In the genomic region with DNA sequence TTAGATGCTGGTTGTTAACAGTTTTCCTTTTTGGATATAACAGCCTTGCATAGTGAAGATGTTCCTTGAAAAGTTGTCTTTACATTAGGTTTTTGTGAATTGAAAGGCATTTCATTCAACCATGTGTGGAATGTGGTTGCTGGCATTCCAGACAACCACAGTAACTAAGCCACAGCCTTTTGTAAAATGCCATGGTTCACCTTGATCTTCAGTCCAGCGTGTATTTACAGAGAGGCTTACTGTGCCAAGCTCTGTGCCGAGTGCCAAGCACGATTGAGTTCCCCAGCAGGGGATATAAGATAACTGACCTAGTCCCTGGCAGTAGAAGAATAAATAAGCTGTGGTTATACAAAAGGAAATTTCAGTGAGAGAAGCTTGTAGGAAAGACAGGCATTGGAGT, we compare ENCODE assay signal across 21 cellular contexts. TPM values are rescaled to one million over a fixed set of nuclear protein-coding genes. Genes with fewer than 3 reads are reported as not detected.
DNase-seq lines count a peak whose midpoint lies in the region; ATAC-seq and TF ChIP-seq lines count a peak whose summit lies in the region.
"Had no signal": no experiment of that assay in that cellular context is flagged by ENCODE, and none has a peak within 500 bp of the region (broad histone marks: within the 10 kb centered on the region; RNA-seq: fewer than 3 reads in every experiment).

No MANE protein-coding gene starts in this region.

- H3K4me3 ChIP-seq in GM23338 = no peak overlapping the region
- no peak overlapping the region for H3K4me3 ChIP-seq in transverse colon
- H3K4me3 ChIP-seq: hepatocyte, stomach, vagina had no signal

- H3K27me3 ChIP-seq in GM23338 (ENCODE audit: insufficient read depth) (no peaks in the 10 kb centered on the region), transverse colon (no peaks in the 10 kb centered on the region)
- H3K27me3 ChIP-seq: hepatocyte, stomach, vagina had no signal

- H3K9me2 ChIP-seq in GM23338 (ENCODE audit: insufficient read depth) = no peaks in the 10 kb centered on the region

- H3F3A ChIP-seq in GM23338 (replicated peaks; ENCODE audit: low read depth) = peaks cover 53% of the 10 kb centered on the region

- H3K36me3 Mint-ChIP-seq in GM23338 (ENCODE audit: low read depth) (peaks cover 84% of the 10 kb centered on the region), WTC11 (peaks cover 78% of the 10 kb centered on the region)

- peak; percentile 38 for DNase-seq in A172 (ENCODE audit: low spot score)
- DNase-seq in GM23338 (ENCODE audit: low spot score) = no peak
- DNase-seq in WTC11 (ENCODE audit: low spot score) = no peak
- peak; percentile 62 for DNase-seq in islet precursor cell
- DNase-seq in activated CD4-positive, CD25-positive, alpha-beta regulatory T cell (lab: John Stamatoyannopoulos, UW) = no peak
- no peak for DNase-seq in activated CD4-positive, CD25-positive, alpha-beta regulatory T cell treated with anti-CD3 and anti-CD28 coated beads, Interleukin-2, amount 50 U/mL, for 72 hours
- DNase-seq in transverse colon = no peak
- DNase-seq: activated CD4-positive, alpha-beta memory T cell treated with anti-CD3 and anti-CD28 coated beads for 36 hours; activated gamma-delta T cell; COR-L47; GF-D8; NCI-H1436 treated with DMSO at 0.1 percent for 48 hours; SHP77; stomach; T1000 had no signal

- in situ Hi-C loops in transverse colon (cut with MboI; ENCODE audit: low pct_ligation_motif_present in 1 of 4, low pct_unique_long_range_greater_than_20kb in 1 of 4, low sequenced_read_pairs in 3 of 4) = loop anchor here in 1 of 4 donors (5.0 kb wide), 1 partner anchor 169 kb away; no protein-coding TSS in a partner anchor

- H3K4me1 ChIP-seq in GM23338 (ENCODE audit: insufficient read depth) (peaks cover 13% of the 10 kb centered on the region; the same call in 1 of the 2 replicates), transverse colon (peaks cover 2 to 23% (median 19%) of the 10 kb centered on the region in 4 donors)

- ATAC-seq in GM23338 (no peak), WTC11 (no peak)
- ATAC-seq in activated CD4-positive, CD25-positive, alpha-beta regulatory T cell treated with anti-CD3 and anti-CD28 coated beads, Interleukin-2, amount 50 U/mL, for 24 hours = no peak

- TF ChIP-seq CTCF in GM23338 (conservative IDR thresholded peaks at IDR 0.05; ENCODE audit: low read depth in 2 of 2) (no peak), WTC11 (IDR thresholded peaks at IDR 0.05) (no peak), transverse colon (IDR thresholded peaks at IDR 0.05) (no peak)

- peaks cover 20% of the 10 kb centered on the region for H3K4me1 Mint-ChIP-seq in GM23338
- peaks cover 28% of the 10 kb centered on the region for H3K4me1 Mint-ChIP-seq in WTC11

- POLR2A ChIA-PET in WTC11 (lab: Charles Lee) = no interaction called here

- CTCF ChIA-PET in WTC11 (lab: Charles Lee) = interaction anchor here (1.0 to 1.2 kb wide), 2 partner anchors 9 to 168 kb away, joined by 3 to 4 read pairs; no protein-coding TSS in a partner anchor

- H2AFZ ChIP-seq in GM23338 = no peak overlapping the region
- H2AFZ ChIP-seq: hepatocyte had no signal

- H3K4me2 ChIP-seq in GM23338 = no peak overlapping the region
- H3K4me2 ChIP-seq: hepatocyte had no signal

- H3K27ac ChIP-seq in GM23338 (ENCODE audit: low read depth) (peak overlapping the region; percentile 45; the same call in 1 of the 2 replicates), transverse colon (no peak overlapping the region)
- H3K27ac ChIP-seq: hepatocyte, stomach, vagina had no signal

- H3K4me3 Mint-ChIP-seq in GM23338 (no peak overlapping the region), WTC11 (no peak overlapping the region)
- H3K4me3 Mint-ChIP-seq: activated CD4-positive, alpha-beta memory T cell treated with anti-CD3 and anti-CD28 coated beads for 36 hours had no signal

- no peak for TF ChIP-seq EP300 in transverse colon (IDR thresholded peaks at IDR 0.05; ENCODE audit: low read depth)

- H3K9me3 Mint-ChIP-seq in GM23338 = no peaks in the 10 kb centered on the region
- H3K9me3 Mint-ChIP-seq in WTC11 = no peaks in the 10 kb centered on the region
- H3K9me3 Mint-ChIP-seq: activated CD4-positive, alpha-beta memory T cell treated with anti-CD3 and anti-CD28 coated beads for 36 hours had no signal

- no peak for TF ChIP-seq POLR2A in transverse colon (IDR thresholded peaks at IDR 0.05)

- H3K27me3 Mint-ChIP-seq in GM23338 (ENCODE audit: insufficient read depth, low read depth, poor library complexity) (peaks cover 12% of the 10 kb centered on the region), WTC11 (ENCODE audit: low read depth) (no peaks in the 10 kb centered on the region)
- H3K27me3 Mint-ChIP-seq: activated CD4-positive, alpha-beta memory T cell treated with anti-CD3 and anti-CD28 coated beads for 36 hours had no signal

- H3K27ac Mint-ChIP-seq in GM23338 = no peak overlapping the region
- peak overlapping the region; percentile 66; the same call in 1 of the 2 replicates for H3K27ac Mint-ChIP-seq in WTC11
- H3K27ac Mint-ChIP-seq: activated CD4-positive, alpha-beta memory T cell treated with anti-CD3 and anti-CD28 coated beads for 36 hours had no signal

- H3K36me3 ChIP-seq in GM23338 (ENCODE audit: insufficient read depth) (peaks cover 71% of the 10 kb centered on the region), transverse colon (peaks cover 0 to 28% (median 9%) of the 10 kb centered on the region in 4 donors)

- WGBS in transverse colon (ENCODE audit: low coverage in 1 of 2), 2 donors = 83 to 89% methylated on average over 3 of the region's 3 CpGs

- no peaks in the 10 kb centered on the region for H3K9me3 ChIP-seq in transverse colon
- H3K9me3 ChIP-seq: stomach, vagina had no signal

- intact Hi-C loops in transverse colon (cut with DNase I; ENCODE audit: low total_unique reads) = no loop called here

- peaks cover 77% of the 10 kb centered on the region for H3K79me2 ChIP-seq in GM23338 (replicated peaks; ENCODE audit: insufficient read depth)

- H4K20me1 ChIP-seq in GM23338 (replicated peaks; ENCODE audit: insufficient read depth) = peaks cover 61% of the 10 kb centered on the region

TF ChIP-seq in WTC11, 78 proteins besides CTCF, POLR2A, EP300 and RAD21 (continues in another document):
- TF ChIP-seq CREB1 (CRISPR knock-in tag; IDR thresholded peaks at IDR 0.05) = no peak
- TF ChIP-seq NFE2L1 (CRISPR knock-in tag; IDR thresholded peaks at IDR 0.05) = no peak
- no peak for TF ChIP-seq MLX (CRISPR knock-in tag; IDR thresholded peaks at IDR 0.05)
- TF ChIP-seq, protein P1, sequence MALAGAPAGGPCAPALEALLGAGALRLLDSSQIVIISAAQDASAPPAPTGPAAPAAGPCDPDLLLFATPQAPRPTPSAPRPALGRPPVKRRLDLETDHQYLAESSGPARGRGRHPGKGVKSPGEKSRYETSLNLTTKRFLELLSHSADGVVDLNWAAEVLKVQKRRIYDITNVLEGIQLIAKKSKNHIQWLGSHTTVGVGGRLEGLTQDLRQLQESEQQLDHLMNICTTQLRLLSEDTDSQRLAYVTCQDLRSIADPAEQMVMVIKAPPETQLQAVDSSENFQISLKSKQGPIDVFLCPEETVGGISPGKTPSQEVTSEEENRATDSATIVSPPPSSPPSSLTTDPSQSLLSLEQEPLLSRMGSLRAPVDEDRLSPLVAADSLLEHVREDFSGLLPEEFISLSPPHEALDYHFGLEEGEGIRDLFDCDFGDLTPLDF (CRISPR knock-in tag; IDR thresholded peaks at IDR 0.05) = no peak
- no peak for TF ChIP-seq ZNF138 (CRISPR knock-in tag; conservative IDR thresholded peaks at IDR 0.05)
- no peak for TF ChIP-seq RELA (CRISPR knock-in tag; IDR thresholded peaks at IDR 0.05; ENCODE audit: borderline replicate concordance)

RNA-seq across cellular contexts. Expression of gene EXOSC2, which starts 4.9 kb away (rescaled TPM):
- 34.9 and 43.2 TPM in 2 replicates for total RNA-seq in A172 (2014; rRNA removed; shearing (Covaris generic))
- total RNA-seq in GM23338 (2014; rRNA removed; shearing (Covaris generic)) = 77.7 and 80.3 TPM in 2 replicates
- 35.1 and 37.6 TPM in 2 replicates for polyA plus RNA-seq in GM23338 (2016; fragmentation: Nextera tagmentation; extraction: Ambion mirVana)
- total RNA-seq in WTC11 (2021) (76.1 to 80.3 TPM (median 79.2 TPM) in 3 replicates), transverse colon (10 to 100 TPM in 3 of 4 donors, 1 to 10 TPM in 1; 2.2 to 17.1 (median 15.8) TPM)

RNA-seq across cellular contexts. Expression of gene PRDM12, which starts 34.1 kb away (rescaled TPM):
- not detected in 2 replicates for total RNA-seq in A172 (2014; rRNA removed; shearing (Covaris generic))
- total RNA-seq in GM23338 (2014; rRNA removed; shearing (Covaris generic)) = 0.78 TPM in 1 of 2 replicates, not detected in the other
- 0.11 and 0.14 TPM in 2 replicates for polyA plus RNA-seq in GM23338 (2016; fragmentation: Nextera tagmentation; extraction: Ambion mirVana)
- 0.07 to 0.09 TPM in 2 of 3 replicates, not detected in the other for total RNA-seq in WTC11 (2021)
- total RNA-seq in transverse colon = not detected
- total RNA-seq: hepatocyte, LHCN-M2, myocyte, posterior vena cava, stomach, vagina had no signal
- polyA plus RNA-seq: hepatocyte had no signal

Comparison
In these comparisons a context has a peak if more than half of its experiments do, and no peak if none do; other contexts are left out.
1. DNase-seq: peak in A172 (single experiment) and islet precursor cell (single experiment); none in GM23338 (single experiment), WTC11 (single experiment), activated CD4-positive, CD25-positive, alpha-beta regulatory T cell (0 of 4), activated CD4-positive, CD25-positive, alpha-beta regulatory T cell treated with anti-CD3 and anti-CD28 coated beads, Interleukin-2, amount 50 U/mL, for 72 hours (single experiment) and transverse colon (single experiment).